11 cellular contexts compared by ENCODE assay signal in the genomic region with DNA sequence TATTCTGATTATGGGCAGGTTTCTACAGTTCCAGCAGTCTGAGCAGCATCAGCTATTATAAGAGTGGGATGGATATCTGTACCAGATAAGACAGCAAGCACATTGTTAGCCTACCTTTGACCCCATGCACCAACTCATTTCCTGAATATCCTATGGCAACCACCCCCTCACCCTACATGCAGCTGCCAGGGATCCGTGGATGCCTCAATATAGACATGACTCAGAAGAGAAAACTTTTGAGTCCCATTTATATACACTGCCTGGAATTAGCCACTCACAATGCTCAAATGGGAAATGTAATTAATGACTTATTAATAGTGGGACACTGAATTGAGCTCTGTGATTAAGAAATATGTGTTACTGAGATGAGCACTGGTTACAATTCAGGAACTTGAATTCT.
DNase-seq lines count a peak whose midpoint lies in the region; TF ChIP-seq lines count a peak whose summit lies in the region.
"Had no signal": no experiment of that assay in that cellular context is flagged by ENCODE, and none has a peak within 500 bp of the region (broad histone marks: within the 10 kb centered on the region; RNA-seq: fewer than 3 reads in every experiment).

No MANE protein-coding gene starts in this region.

- H3K4me3 Mint-ChIP-seq in chondrocyte (ENCODE audit: unreplicated experiment), result no peak overlapping the region

- H3K27ac Mint-ChIP-seq in chondrocyte (ENCODE audit: unreplicated experiment), result peak overlapping the region; percentile 43

- H3K27me3 Mint-ChIP-seq in chondrocyte (ENCODE audit: low read depth), result no peaks in the 10 kb centered on the region

- no peak for TF ChIP-seq CTCF in chondrocyte (IDR thresholded peaks at IDR 0.05)

- DNase-seq in D341Med (ENCODE audit: low spot score) (peak; percentile 13), M059J (ENCODE audit: low read depth) (peak; percentile 77), chondrocyte (ENCODE audit: low spot score) (no peak), myocyte (ENCODE audit: low read depth) (peak; percentile 60), DMS153 (lab: John Stamatoyannopoulos, UW) (no peak), NCI-H2196 (lab: John Stamatoyannopoulos, UW; ENCODE audit: unreplicated experiment) (no peak), nucleus accumbens (lab: John Stamatoyannopoulos, UW) (no peak), DMS153 treated with DMSO at 0.1 percent for 48 hours (lab: John Stamatoyannopoulos, UW; ENCODE audit: unreplicated experiment) (no peak)
- DNase-seq: activated effector memory CD4-positive, alpha-beta T cell treated with anti-CD3 and anti-CD28 coated beads, Interleukin-2, amount 50 U/mL, for 16 hours; ovary; T-helper 9 cell had no signal

- peaks cover 3% of the 10 kb centered on the region for H3K36me3 Mint-ChIP-seq in chondrocyte (ENCODE audit: low read depth)

- peaks cover 16% of the 10 kb centered on the region for H3K4me1 Mint-ChIP-seq in chondrocyte (ENCODE audit: low read depth)

- H3K9me3 Mint-ChIP-seq in chondrocyte (ENCODE audit: low read depth), result no peaks in the 10 kb centered on the region

Comparison
In these comparisons a context has a peak if more than half of its experiments do, and no peak if none do; other contexts are left out.
1. DNase-seq: peak in D341Med (single experiment), M059J (single experiment) and myocyte (single experiment); none in chondrocyte (single experiment), DMS153 (single experiment), NCI-H2196 (single experiment), nucleus accumbens (0 of 56) and DMS153 treated with DMSO at 0.1 percent for 48 hours (single experiment).